Comparison of ENCODE assay signal across 1 cellular context in the genomic region with DNA sequence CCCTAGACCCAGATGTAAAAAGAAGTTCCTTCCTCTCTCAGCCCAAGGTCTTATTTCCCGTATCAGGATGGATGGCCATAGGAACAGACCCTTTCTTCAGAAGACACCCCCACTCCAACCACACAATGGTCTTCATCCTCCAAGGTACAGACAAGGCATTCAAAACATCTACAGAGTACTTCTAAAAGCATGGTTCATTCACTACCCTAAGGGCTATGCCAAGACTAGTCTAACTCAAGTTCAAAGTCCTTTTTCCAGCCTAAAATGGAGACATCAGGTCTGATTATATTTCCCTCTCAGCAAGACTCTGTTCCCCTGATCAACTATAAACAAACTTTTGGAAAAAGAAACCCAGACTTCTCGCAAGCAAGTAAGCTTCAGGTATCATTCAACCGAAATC.
TF ChIP-seq lines count a peak whose summit lies in the region.

No MANE protein-coding gene starts in this region.

TF ChIP-seq in HepG2, 621 proteins besides CTCF, POLR2A, EP300 and RAD21 (continued from another document):
- TF ChIP-seq, protein P1, sequence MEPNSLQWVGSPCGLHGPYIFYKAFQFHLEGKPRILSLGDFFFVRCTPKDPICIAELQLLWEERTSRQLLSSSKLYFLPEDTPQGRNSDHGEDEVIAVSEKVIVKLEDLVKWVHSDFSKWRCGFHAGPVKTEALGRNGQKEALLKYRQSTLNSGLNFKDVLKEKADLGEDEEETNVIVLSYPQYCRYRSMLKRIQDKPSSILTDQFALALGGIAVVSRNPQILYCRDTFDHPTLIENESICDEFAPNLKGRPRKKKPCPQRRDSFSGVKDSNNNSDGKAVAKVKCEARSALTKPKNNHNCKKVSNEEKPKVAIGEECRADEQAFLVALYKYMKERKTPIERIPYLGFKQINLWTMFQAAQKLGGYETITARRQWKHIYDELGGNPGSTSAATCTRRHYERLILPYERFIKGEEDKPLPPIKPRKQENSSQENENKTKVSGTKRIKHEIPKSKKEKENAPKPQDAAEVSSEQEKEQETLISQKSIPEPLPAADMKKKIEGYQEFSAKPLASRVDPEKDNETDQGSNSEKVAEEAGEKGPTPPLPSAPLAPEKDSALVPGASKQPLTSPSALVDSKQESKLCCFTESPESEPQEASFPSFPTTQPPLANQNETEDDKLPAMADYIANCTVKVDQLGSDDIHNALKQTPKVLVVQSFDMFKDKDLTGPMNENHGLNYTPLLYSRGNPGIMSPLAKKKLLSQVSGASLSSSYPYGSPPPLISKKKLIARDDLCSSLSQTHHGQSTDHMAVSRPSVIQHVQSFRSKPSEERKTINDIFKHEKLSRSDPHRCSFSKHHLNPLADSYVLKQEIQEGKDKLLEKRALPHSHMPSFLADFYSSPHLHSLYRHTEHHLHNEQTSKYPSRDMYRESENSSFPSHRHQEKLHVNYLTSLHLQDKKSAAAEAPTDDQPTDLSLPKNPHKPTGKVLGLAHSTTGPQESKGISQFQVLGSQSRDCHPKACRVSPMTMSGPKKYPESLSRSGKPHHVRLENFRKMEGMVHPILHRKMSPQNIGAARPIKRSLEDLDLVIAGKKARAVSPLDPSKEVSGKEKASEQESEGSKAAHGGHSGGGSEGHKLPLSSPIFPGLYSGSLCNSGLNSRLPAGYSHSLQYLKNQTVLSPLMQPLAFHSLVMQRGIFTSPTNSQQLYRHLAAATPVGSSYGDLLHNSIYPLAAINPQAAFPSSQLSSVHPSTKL (CRISPR knock-in tag; IDR thresholded peaks at IDR 0.05), result no peak
- no peak for TF ChIP-seq ZNF24 (IDR thresholded peaks at IDR 0.05)
TF ChIP-seq in HepG2: peak in this region for 0.
